In the genomic region with DNA sequence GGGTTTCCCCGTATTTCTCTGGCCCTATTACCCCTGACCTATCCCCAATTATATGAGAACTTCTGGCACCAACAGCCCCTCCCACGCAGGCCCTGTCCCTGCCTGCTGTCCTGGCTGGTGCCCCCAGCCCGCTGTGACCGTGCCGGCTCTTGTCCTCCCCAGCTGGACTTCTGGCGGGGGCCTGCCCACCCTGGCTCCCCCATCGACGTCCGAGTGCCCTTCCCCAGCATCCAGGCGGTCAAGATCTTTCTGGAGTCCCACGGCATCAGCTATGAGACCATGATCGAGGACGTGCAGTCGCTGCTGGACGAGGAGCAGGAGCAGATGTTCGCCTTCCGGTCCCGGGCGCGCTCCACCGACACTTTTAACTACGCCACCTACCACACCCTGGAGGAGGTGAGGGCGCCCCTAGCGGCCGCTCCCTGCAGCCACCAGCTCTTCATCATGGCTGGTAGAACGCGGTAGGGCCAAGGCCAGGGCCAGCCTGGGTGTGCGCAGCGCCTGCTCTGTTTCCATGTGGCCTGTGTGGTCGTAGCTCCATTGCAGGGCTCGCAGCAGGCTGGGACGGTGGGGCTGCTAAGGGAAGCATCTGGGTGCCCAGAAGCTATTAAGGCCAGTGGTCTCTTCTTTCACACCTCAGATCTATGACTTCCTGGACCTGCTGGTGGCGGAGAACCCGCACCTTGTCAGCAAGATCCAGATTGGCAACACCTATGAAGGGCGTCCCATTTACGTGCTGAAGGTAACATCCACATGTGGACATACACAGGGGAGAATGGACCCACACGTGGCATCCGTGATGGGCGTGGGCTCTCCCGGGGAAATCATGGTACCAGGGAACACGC, we compare ENCODE assay signal across 21 cellular contexts. TPM values are rescaled to one million over a fixed set of nuclear protein-coding genes. Genes with fewer than 3 reads are reported as not detected.
DNase-seq lines count a peak whose midpoint lies in the region; TF ChIP-seq lines count a peak whose summit lies in the region.
"Had no signal": no experiment of that assay in that cellular context is flagged by ENCODE, and none has a peak within 500 bp of the region (broad histone marks: within the 10 kb centered on the region; RNA-seq: fewer than 3 reads in every experiment).

No MANE protein-coding gene starts in this region.

- H3K9ac ChIP-seq in mesenchymal stem cell (ENCODE audit: low read length): no peak overlapping the region

- peak overlapping the region; percentile 62 for H2BK15ac ChIP-seq in mesenchymal stem cell (ENCODE audit: low read depth, poor library complexity, severe bottlenecking)

- no peaks in the 10 kb centered on the region for H3K27me3 Mint-ChIP-seq in activated T-cell treated with anti-CD3 and anti-CD28 coated beads, Interleukin-2, amount 50 U/mL, for 24 hours
- H3K27me3 Mint-ChIP-seq: stimulated activated naive CD8-positive, alpha-beta T cell treated with anti-CD3 and anti-CD28 coated beads, Interleukin-15, amount 100 ng/mL, for 72 hours had no signal

- H3K9me3 Mint-ChIP-seq in activated T-cell treated with anti-CD3 and anti-CD28 coated beads, Interleukin-2, amount 50 U/mL, for 24 hours: peaks cover 5% of the 10 kb centered on the region

- H3K23ac ChIP-seq in mesenchymal stem cell (ENCODE audit: low read length in 2 of 2): no peak overlapping the region

- DNase-seq in left ventricle myocardium inferior: no peak
- no peak for DNase-seq in right atrium auricular region (ENCODE audit: low spot score)
- DNase-seq in cardiac fibroblast (ENCODE audit: low read depth in 2 of 2): peak in 1 of 2 donors; percentile 21
- no peak for DNase-seq in mesenchymal stem cell
- DNase-seq in NCI-H446 (lab: John Stamatoyannopoulos, UW): no peak
- no peak for DNase-seq in AG08396 (ENCODE audit: low spot score)
- no peak for DNase-seq in activated T-cell treated with anti-CD3 and anti-CD28 coated beads, Interleukin-2, amount 50 U/mL, for 24 hours
- no peak for DNase-seq in amniotic stem cell (lab: John Stamatoyannopoulos, UW)
- DNase-seq: activated naive CD4-positive, alpha-beta T cell; effector memory CD4-positive, alpha-beta T cell; left ventricle myocardium superior; naive B cell; NCI-H1436 treated with DMSO at 0.1 percent for 48 hours; NCI-H345; SHP77 treated with DMSO at 0.1 percent for 48 hours; stimulated activated naive CD8-positive, alpha-beta T cell treated with anti-CD3 and anti-CD28 coated beads, Interleukin-15, amount 100 ng/mL, for 72 hours; T-helper 2 cell had no signal

- no peak overlapping the region for H4K8ac ChIP-seq in mesenchymal stem cell (ENCODE audit: low read length)

- no peak overlapping the region for H3K4me2 ChIP-seq in mesenchymal stem cell (ENCODE audit: low read length, poor library complexity, severe bottlenecking)

- TF ChIP-seq CTCF in left ventricle myocardium inferior (IDR thresholded peaks at IDR 0.05; ENCODE audit: borderline replicate concordance): peak; percentile 20
- no peak for TF ChIP-seq CTCF in right atrium auricular region (IDR thresholded peaks at IDR 0.05)
- peak; percentile 41 for TF ChIP-seq CTCF in cardiac fibroblast (IDR thresholded peaks at IDR 0.05; ENCODE audit: low read depth, low read length)

- H3K4me3 Mint-ChIP-seq in activated T-cell treated with anti-CD3 and anti-CD28 coated beads, Interleukin-2, amount 50 U/mL, for 24 hours: no peak overlapping the region
- H3K4me3 Mint-ChIP-seq: brain; naive B cell; stimulated activated naive CD8-positive, alpha-beta T cell treated with anti-CD3 and anti-CD28 coated beads, Interleukin-15, amount 100 ng/mL, for 72 hours had no signal

- H3K27ac ChIP-seq in left ventricle myocardium inferior (replicated peaks) (no peak overlapping the region), right atrium auricular region (no peak overlapping the region), mesenchymal stem cell (ENCODE audit: low read length, poor library complexity, severe bottlenecking) (no peak overlapping the region)

- WGBS in mesenchymal stem cell: 96% methylated on average over 41 of the region's 41 CpGs

- H2BK12ac ChIP-seq in mesenchymal stem cell (ENCODE audit: low read length in 2 of 2): peak overlapping the region; percentile 44 to 79

- no peaks in the 10 kb centered on the region for H3K36me3 Mint-ChIP-seq in activated T-cell treated with anti-CD3 and anti-CD28 coated beads, Interleukin-2, amount 50 U/mL, for 24 hours (ENCODE audit: low read depth)
- H3K36me3 Mint-ChIP-seq: naive B cell had no signal

- H2BK5ac ChIP-seq in mesenchymal stem cell (ENCODE audit: low read depth, low read length, poor library complexity, severe bottlenecking): no peak overlapping the region

- peak overlapping the region; percentile 71 for H2BK120ac ChIP-seq in mesenchymal stem cell (ENCODE audit: low read depth, low read length)

- intact Hi-C loops in left ventricle myocardium inferior (cut with micrococcal nuclease): no loop called here

- H3K27ac Mint-ChIP-seq in activated T-cell treated with anti-CD3 and anti-CD28 coated beads, Interleukin-2, amount 50 U/mL, for 24 hours: no peak overlapping the region

- H3K14ac ChIP-seq in mesenchymal stem cell (ENCODE audit: low read length in 2 of 2): peak overlapping the region in 1 of 2 experiments; percentile 23

- peak overlapping the region; percentile 46 for H2AK5ac ChIP-seq in mesenchymal stem cell (ENCODE audit: low read length, severe bottlenecking)

- H2AFZ ChIP-seq in mesenchymal stem cell (ENCODE audit: low read depth, low read length): no peak overlapping the region

- H3K4me1 ChIP-seq in left ventricle myocardium inferior (peaks cover 7% of the 10 kb centered on the region), right atrium auricular region (peaks cover 0 to 10% of the 10 kb centered on the region in 2 donors), mesenchymal stem cell (ENCODE audit: control insufficient read depth, insufficient read depth, low read depth, low read length) (peaks cover 23% of the 10 kb centered on the region)

- H3K4me3 ChIP-seq in left ventricle myocardium inferior (no peak overlapping the region), right atrium auricular region (no peak overlapping the region), cardiac fibroblast (replicated peaks in 1 of 2; ENCODE audit: low read depth in 2 of 2, low read length in 2 of 2) (no peak overlapping the region), mesenchymal stem cell (ENCODE audit: insufficient read depth in 1 of 2, low read depth in 1 of 2, low read length in 2 of 2) (no peak overlapping the region)

- peak overlapping the region; percentile 49 to 67 for H3K18ac ChIP-seq in mesenchymal stem cell (ENCODE audit: low read depth in 1 of 2, low read length in 2 of 2)

- H3K4me1 Mint-ChIP-seq in activated T-cell treated with anti-CD3 and anti-CD28 coated beads, Interleukin-2, amount 50 U/mL, for 24 hours (ENCODE audit: low read depth): no peaks in the 10 kb centered on the region
- H3K4me1 Mint-ChIP-seq: naive B cell had no signal

- peak overlapping the region in 1 of 2 experiments; percentile 50 for H3K4ac ChIP-seq in mesenchymal stem cell (ENCODE audit: low read depth in 1 of 2, low read length in 2 of 2)

- no peaks in the 10 kb centered on the region for H3K79me1 ChIP-seq in mesenchymal stem cell (replicated peaks; ENCODE audit: low read length, poor library complexity, severe bottlenecking)

- peak overlapping the region; percentile 52 for H4K91ac ChIP-seq in mesenchymal stem cell (ENCODE audit: low read length)

- H3K9me3 ChIP-seq in left ventricle myocardium inferior (replicated peaks): peaks cover 2% of the 10 kb centered on the region
- H3K9me3 ChIP-seq in right atrium auricular region: no peaks in the 10 kb centered on the region
- H3K9me3 ChIP-seq in mesenchymal stem cell (ENCODE audit: control insufficient read depth, low read length): no peaks in the 10 kb centered on the region

- H3K36me3 ChIP-seq in left ventricle myocardium inferior: no peaks in the 10 kb centered on the region
- no peaks in the 10 kb centered on the region for H3K36me3 ChIP-seq in right atrium auricular region
- H3K36me3 ChIP-seq in mesenchymal stem cell (ENCODE audit: control insufficient read depth in 1 of 2, insufficient read depth in 2 of 2, low read depth in 1 of 2, low read length in 2 of 2): peaks cover 0 to 5% of the 10 kb centered on the region in 2 experiments

- H3K27me3 ChIP-seq in left ventricle myocardium inferior (ENCODE audit: low read depth) (peaks cover 20% of the 10 kb centered on the region), right atrium auricular region (no peaks in the 10 kb centered on the region), mesenchymal stem cell (ENCODE audit: control insufficient read depth in 1 of 2, insufficient read depth in 1 of 2, low read length in 2 of 2) (peaks cover 0 to 5% of the 10 kb centered on the region in 2 experiments)

RNA-seq across cellular contexts. Expression of a gene that starts 1.4 kb away (rescaled TPM):
- total RNA-seq in left ventricle myocardium inferior (not detected), right atrium auricular region (not detected)
- polyA plus RNA-seq in mesenchymal stem cell (2013, experiment 1 of 2): 0.12 TPM
- 0.29 TPM for polyA plus RNA-seq in mesenchymal stem cell (2013, experiment 2 of 2)
- total RNA-seq: H4, HT-29, left ventricle myocardium superior, renal cortical epithelial cell had no signal

RNA-seq across cellular contexts. Expression of a gene that starts 37.1 kb away (rescaled TPM):
- total RNA-seq in left ventricle myocardium inferior (not detected), right atrium auricular region (not detected)
- polyA plus RNA-seq in mesenchymal stem cell (2013, experiment 1 of 2): 0.26 TPM
- 0.14 TPM for polyA plus RNA-seq in mesenchymal stem cell (2013, experiment 2 of 2)
- total RNA-seq: H4, HT-29, left ventricle myocardium superior, renal cortical epithelial cell had no signal

RNA-seq across cellular contexts. Expression of a gene that starts 59.1 kb away (rescaled TPM):
- total RNA-seq in left ventricle myocardium inferior (5.8 TPM), right atrium auricular region (1 to 10 TPM; 1.5 to 5.5 TPM)
- 15.1 TPM for polyA plus RNA-seq in mesenchymal stem cell (2013, experiment 1 of 2)
- 17.7 TPM for polyA plus RNA-seq in mesenchymal stem cell (2013, experiment 2 of 2)

Comparison
In these comparisons a context has a peak if more than half of its experiments do, and no peak if none do; other contexts are left out.
1. CTCF ChIP-seq: peak in left ventricle myocardium inferior (single experiment) and cardiac fibroblast (single experiment); none in right atrium auricular region (0 of 2).